ENCODE assay signal across 1 cellular context in the genomic region with DNA sequence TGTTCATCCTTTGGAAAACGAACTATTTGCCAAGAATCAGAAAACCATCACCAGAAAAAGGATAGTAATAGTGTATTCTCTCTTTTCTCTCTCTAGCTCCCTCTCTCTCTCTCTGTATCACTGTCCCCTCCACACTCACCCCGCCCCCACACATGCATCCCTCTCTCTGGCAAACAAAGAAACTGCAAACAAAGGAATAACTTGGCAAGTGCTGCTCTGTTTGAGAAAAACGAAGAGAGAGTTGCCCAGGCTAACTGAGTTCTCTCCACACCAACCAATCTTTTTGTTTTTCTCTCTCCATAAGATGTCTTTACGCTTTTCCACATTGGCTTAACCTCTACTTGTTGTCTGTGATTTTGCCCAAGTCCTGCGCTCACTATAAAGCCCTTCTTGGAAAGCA.
TF ChIP-seq lines count a peak whose summit lies in the region.

No MANE protein-coding gene starts in this region.

TF ChIP-seq in WTC11, 78 proteins besides CTCF, POLR2A, EP300 and RAD21 (continued from another document):
- TF ChIP-seq, protein P1, sequence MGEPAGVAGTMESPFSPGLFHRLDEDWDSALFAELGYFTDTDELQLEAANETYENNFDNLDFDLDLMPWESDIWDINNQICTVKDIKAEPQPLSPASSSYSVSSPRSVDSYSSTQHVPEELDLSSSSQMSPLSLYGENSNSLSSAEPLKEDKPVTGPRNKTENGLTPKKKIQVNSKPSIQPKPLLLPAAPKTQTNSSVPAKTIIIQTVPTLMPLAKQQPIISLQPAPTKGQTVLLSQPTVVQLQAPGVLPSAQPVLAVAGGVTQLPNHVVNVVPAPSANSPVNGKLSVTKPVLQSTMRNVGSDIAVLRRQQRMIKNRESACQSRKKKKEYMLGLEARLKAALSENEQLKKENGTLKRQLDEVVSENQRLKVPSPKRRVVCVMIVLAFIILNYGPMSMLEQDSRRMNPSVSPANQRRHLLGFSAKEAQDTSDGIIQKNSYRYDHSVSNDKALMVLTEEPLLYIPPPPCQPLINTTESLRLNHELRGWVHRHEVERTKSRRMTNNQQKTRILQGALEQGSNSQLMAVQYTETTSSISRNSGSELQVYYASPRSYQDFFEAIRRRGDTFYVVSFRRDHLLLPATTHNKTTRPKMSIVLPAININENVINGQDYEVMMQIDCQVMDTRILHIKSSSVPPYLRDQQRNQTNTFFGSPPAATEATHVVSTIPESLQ (CRISPR knock-in tag; IDR thresholded peaks at IDR 0.05): no peak
- TF ChIP-seq MXD4 (CRISPR knock-in tag; IDR thresholded peaks at IDR 0.05; ENCODE audit: borderline replicate concordance): no peak
- TF ChIP-seq, protein P2, sequence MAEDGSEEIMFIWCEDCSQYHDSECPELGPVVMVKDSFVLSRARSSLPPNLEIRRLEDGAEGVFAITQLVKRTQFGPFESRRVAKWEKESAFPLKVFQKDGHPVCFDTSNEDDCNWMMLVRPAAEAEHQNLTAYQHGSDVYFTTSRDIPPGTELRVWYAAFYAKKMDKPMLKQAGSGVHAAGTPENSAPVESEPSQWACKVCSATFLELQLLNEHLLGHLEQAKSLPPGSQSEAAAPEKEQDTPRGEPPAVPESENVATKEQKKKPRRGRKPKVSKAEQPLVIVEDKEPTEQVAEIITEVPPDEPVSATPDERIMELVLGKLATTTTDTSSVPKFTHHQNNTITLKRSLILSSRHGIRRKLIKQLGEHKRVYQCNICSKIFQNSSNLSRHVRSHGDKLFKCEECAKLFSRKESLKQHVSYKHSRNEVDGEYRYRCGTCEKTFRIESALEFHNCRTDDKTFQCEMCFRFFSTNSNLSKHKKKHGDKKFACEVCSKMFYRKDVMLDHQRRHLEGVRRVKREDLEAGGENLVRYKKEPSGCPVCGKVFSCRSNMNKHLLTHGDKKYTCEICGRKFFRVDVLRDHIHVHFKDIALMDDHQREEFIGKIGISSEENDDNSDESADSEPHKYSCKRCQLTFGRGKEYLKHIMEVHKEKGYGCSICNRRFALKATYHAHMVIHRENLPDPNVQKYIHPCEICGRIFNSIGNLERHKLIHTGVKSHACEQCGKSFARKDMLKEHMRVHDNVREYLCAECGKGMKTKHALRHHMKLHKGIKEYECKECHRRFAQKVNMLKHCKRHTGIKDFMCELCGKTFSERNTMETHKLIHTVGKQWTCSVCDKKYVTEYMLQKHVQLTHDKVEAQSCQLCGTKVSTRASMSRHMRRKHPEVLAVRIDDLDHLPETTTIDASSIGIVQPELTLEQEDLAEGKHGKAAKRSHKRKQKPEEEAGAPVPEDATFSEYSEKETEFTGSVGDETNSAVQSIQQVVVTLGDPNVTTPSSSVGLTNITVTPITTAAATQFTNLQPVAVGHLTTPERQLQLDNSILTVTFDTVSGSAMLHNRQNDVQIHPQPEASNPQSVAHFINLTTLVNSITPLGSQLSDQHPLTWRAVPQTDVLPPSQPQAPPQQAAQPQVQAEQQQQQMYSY (CRISPR knock-in tag; IDR thresholded peaks at IDR 0.05): no peak
